Comparison of ENCODE assay signal across 12 cellular contexts in the genomic region with DNA sequence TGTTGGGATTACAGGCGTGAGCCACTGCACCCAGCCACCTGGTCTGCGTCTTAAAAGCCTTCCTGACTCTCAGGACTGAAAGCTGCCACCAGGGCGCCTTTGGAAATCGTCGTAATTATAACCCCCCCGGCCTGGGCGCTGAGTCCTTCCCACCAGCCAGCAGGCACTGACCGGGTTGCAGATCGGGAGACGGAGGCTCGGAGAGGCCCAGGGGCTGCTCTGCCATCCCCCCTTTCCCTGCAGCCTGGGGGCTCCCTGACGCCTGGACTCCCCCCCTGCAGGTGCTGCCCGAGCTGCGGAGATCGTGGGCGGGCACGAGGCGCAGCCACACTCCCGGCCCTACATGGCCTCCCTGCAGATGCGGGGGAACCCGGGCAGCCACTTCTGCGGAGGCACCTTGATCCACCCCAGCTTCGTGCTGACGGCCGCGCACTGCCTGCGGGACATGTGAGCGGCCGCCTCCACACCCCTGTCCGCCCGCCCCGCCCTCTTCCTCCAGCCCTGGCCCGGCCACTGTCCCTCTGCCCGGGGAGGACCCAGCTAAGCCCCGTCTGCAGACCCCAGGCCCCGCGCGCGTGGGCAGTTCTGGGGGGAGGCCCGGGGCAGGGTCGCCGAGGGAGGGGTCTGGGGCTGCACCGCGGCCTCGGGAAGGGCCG. TPM values are rescaled to one million over a fixed set of nuclear protein-coding genes. Genes with fewer than 3 reads are reported as not detected.
DNase-seq lines count a peak whose midpoint lies in the region; ATAC-seq, FAIRE-seq and TF ChIP-seq lines count a peak whose summit lies in the region.
"Had no signal": no experiment of that assay in that cellular context is flagged by ENCODE, and none has a peak within 500 bp of the region (broad histone marks: within the 10 kb centered on the region; RNA-seq: fewer than 3 reads in every experiment).

No MANE protein-coding gene starts in this region.

- no peaks in the 10 kb centered on the region for H3K9me3 ChIP-seq in pancreas
- no peaks in the 10 kb centered on the region for H3K9me3 ChIP-seq in CD4-positive, alpha-beta memory T cell (ENCODE audit: control insufficient read depth in 1 of 2, low read length in 2 of 2)

- POLR2A ChIA-PET in CD4-positive, alpha-beta memory T cell (lab: Charles Lee; ENCODE audit: partially characterized antibody), result no interaction called here

- H3K27ac ChIP-seq in pancreas, result no peak overlapping the region
- H3K27ac ChIP-seq in CD4-positive, alpha-beta memory T cell (ENCODE audit: low read depth, low read length), result no peak overlapping the region

- DNase-seq in Daoy (ENCODE audit: low read depth), result peak; percentile 44
- peak; percentile 13 for DNase-seq in NCI-H2227 treated with DMSO at 0.1 percent for 48 hours (lab: John Stamatoyannopoulos, UW)
- DNase-seq in pancreas, result no peak
- no peak for DNase-seq in SKM-1 (lab: John Stamatoyannopoulos, UW; ENCODE audit: unreplicated experiment)
- DNase-seq in CD4-positive, alpha-beta memory T cell, result no peak
- DNase-seq in stimulated activated naive CD8-positive, alpha-beta T cell treated with anti-CD3 and anti-CD28 coated beads, Interleukin-15, amount 100 ng/mL, for 72 hours, result no peak
- no peak for DNase-seq in SIG-M5 (lab: John Stamatoyannopoulos, UW)
- DNase-seq: activated CD4-positive, alpha-beta T cell treated with anti-CD3 and anti-CD28 coated beads, Interleukin-2, amount 50 U/mL, for 4 hours; NCI-H510A had no signal

- CTCF ChIA-PET in CD4-positive, alpha-beta memory T cell (lab: Charles Lee; ENCODE audit: partially characterized antibody), result interaction anchor here (1.0 kb wide), 1 partner anchor 73 kb away, joined by 3 read pairs; no protein-coding TSS in a partner anchor

- peaks cover 0 to 8% (median 7%) of the 10 kb centered on the region in 3 donors for H3K4me1 ChIP-seq in pancreas
- peaks cover 3% of the 10 kb centered on the region for H3K4me1 ChIP-seq in CD4-positive, alpha-beta memory T cell (ENCODE audit: insufficient read depth, low read length)

- H3K4me1 Mint-ChIP-seq in CD4-positive, alpha-beta memory T cell, result peaks cover 0 to 10% (median 6%) of the 10 kb centered on the region in 4 donors
- H3K4me1 Mint-ChIP-seq in stimulated activated naive CD8-positive, alpha-beta T cell treated with anti-CD3 and anti-CD28 coated beads, Interleukin-15, amount 100 ng/mL, for 72 hours, result peaks cover 10% of the 10 kb centered on the region

- H3K27me3 Mint-ChIP-seq in CD4-positive, alpha-beta memory T cell, result peaks cover 15 to 24% of the 10 kb centered on the region in 2 donors
- peaks cover 58% of the 10 kb centered on the region for H3K27me3 Mint-ChIP-seq in stimulated activated naive CD8-positive, alpha-beta T cell treated with anti-CD3 and anti-CD28 coated beads, Interleukin-15, amount 100 ng/mL, for 72 hours

- intact Hi-C loops in pancreas (cut with DNase I), result no loop called here
- intact Hi-C loops in CD4-positive, alpha-beta memory T cell (cut with micrococcal nuclease), result no loop called here

- WGBS in pancreas, 2 donors, result 3 to 4% methylated on average over 37 to 46 of the region's 46 CpGs

- H3K36me3 Mint-ChIP-seq in CD4-positive, alpha-beta memory T cell, result no peaks in the 10 kb centered on the region

- H3K27me3 ChIP-seq in pancreas, result no peaks in the 10 kb centered on the region
- peaks cover 4% of the 10 kb centered on the region for H3K27me3 ChIP-seq in CD4-positive, alpha-beta memory T cell (ENCODE audit: insufficient read depth, low read length)

- no peaks in the 10 kb centered on the region for H3K36me3 ChIP-seq in pancreas
- H3K36me3 ChIP-seq in CD4-positive, alpha-beta memory T cell (ENCODE audit: insufficient read depth, low read length), result no peaks in the 10 kb centered on the region

- no peak overlapping the region for H3K4me3 Mint-ChIP-seq in CD4-positive, alpha-beta memory T cell
- no peak overlapping the region for H3K4me3 Mint-ChIP-seq in stimulated activated naive CD8-positive, alpha-beta T cell treated with anti-CD3 and anti-CD28 coated beads, Interleukin-15, amount 100 ng/mL, for 72 hours

- H3K27ac Mint-ChIP-seq in CD4-positive, alpha-beta memory T cell, result no peak overlapping the region
- peak overlapping the region in 1 of 2 donors; percentile 60 for H3K27ac Mint-ChIP-seq in stimulated activated naive CD8-positive, alpha-beta T cell treated with anti-CD3 and anti-CD28 coated beads, Interleukin-15, amount 100 ng/mL, for 72 hours

- no peak for TF ChIP-seq CTCF in pancreas (IDR thresholded peaks at IDR 0.05)

- ATAC-seq in esophagus mucosa, result peak; percentile 21
- ATAC-seq in pancreas, result peak; percentile 65 to 84 (median 74)
- ATAC-seq in stimulated activated naive CD8-positive, alpha-beta T cell treated with anti-CD3 and anti-CD28 coated beads, Interleukin-15, amount 100 ng/mL, for 72 hours, result no peak

- FAIRE-seq in pancreas (lab: Jason Lieb, UNC), result no peak
- FAIRE-seq: colon had no signal

- H3K4me3 ChIP-seq in pancreas, result peak overlapping the region in 1 of 4 donors; percentile 33
- no peak overlapping the region for H3K4me3 ChIP-seq in CD4-positive, alpha-beta memory T cell (ENCODE audit: low read length in 2 of 2)

- H3K9me3 Mint-ChIP-seq in CD4-positive, alpha-beta memory T cell, result peaks cover 0 to 3% (median 0%) of the 10 kb centered on the region in 8 donors
- H3K9me3 Mint-ChIP-seq in stimulated activated naive CD8-positive, alpha-beta T cell treated with anti-CD3 and anti-CD28 coated beads, Interleukin-15, amount 100 ng/mL, for 72 hours, result no peaks in the 10 kb centered on the region

RNA-seq across cellular contexts. Expression of a gene that starts 2.5 kb away (rescaled TPM):
- total RNA-seq in Daoy (2014; rRNA removed; shearing (Covaris generic)), result not detected in 2 replicates
- total RNA-seq in esophagus mucosa, result not detected
- under 1 TPM in 1 of 6 donors, not detected in 5; 0.24 TPM for total RNA-seq in pancreas
- under 1 TPM in 1 of 2 donors, not detected in 1; 0.14 TPM for polyA plus RNA-seq in pancreas
- not detected for total RNA-seq in CD4-positive, alpha-beta memory T cell
- not detected for polyA plus RNA-seq in CD4-positive, alpha-beta memory T cell

RNA-seq across cellular contexts. Expression of a gene that starts 8.8 kb away (rescaled TPM):
- not detected in 2 replicates for total RNA-seq in Daoy (2014; rRNA removed; shearing (Covaris generic))
- total RNA-seq in esophagus mucosa, result not detected
- total RNA-seq in pancreas, result under 1 TPM in 2 of 6 donors, not detected in 4; 0.16 to 0.35 TPM
- under 1 TPM; 0.19 to 0.57 TPM for polyA plus RNA-seq in pancreas
- not detected for total RNA-seq in CD4-positive, alpha-beta memory T cell
- not detected for polyA plus RNA-seq in CD4-positive, alpha-beta memory T cell

RNA-seq across cellular contexts. Expression of a gene that starts 15.7 kb away (rescaled TPM):
- total RNA-seq in Daoy (2014; rRNA removed; shearing (Covaris generic)), result not detected in 2 replicates
- total RNA-seq in esophagus mucosa (not detected), pancreas (not detected)
- under 1 TPM in 1 of 2 donors, not detected in 1; 0.35 TPM for polyA plus RNA-seq in pancreas
- not detected for total RNA-seq in CD4-positive, alpha-beta memory T cell
- polyA plus RNA-seq in CD4-positive, alpha-beta memory T cell, result not detected

RNA-seq across cellular contexts. Expression of a gene that starts 16.2 kb away (rescaled TPM):
- total RNA-seq in Daoy (2014; rRNA removed; shearing (Covaris generic)), result 5.7 and 18.2 TPM in 2 replicates
- total RNA-seq in esophagus mucosa (21.5 TPM), pancreas (10 to 100 TPM in 2 of 6 donors, 1 to 10 TPM in 4; 2.5 to 48.8 (median 7.3) TPM)
- 10 to 100 TPM; 27.8 to 48.1 TPM for polyA plus RNA-seq in pancreas
- total RNA-seq in CD4-positive, alpha-beta memory T cell, result 1 to 10 TPM in 1 of 2 experiments, under 1 TPM in 1; 0.91 to 1.1 TPM
- 1 to 10 TPM in 1 of 2 donors, not detected in 1; 4.8 TPM for polyA plus RNA-seq in CD4-positive, alpha-beta memory T cell

RNA-seq across cellular contexts. Expression of a gene that starts 21.6 kb away (rescaled TPM):
- total RNA-seq in Daoy (2014; rRNA removed; shearing (Covaris generic)), result 0.11 and 1.2 TPM in 2 replicates
- total RNA-seq in esophagus mucosa (not detected), pancreas (under 1 TPM in 1 of 6 donors, not detected in 5; 0.38 TPM)
- polyA plus RNA-seq in pancreas, result under 1 TPM in 1 of 2 donors, not detected in 1; 0.05 TPM
- not detected for total RNA-seq in CD4-positive, alpha-beta memory T cell
- polyA plus RNA-seq in CD4-positive, alpha-beta memory T cell, result not detected
- total RNA-seq: mesenteric fat pad had no signal

Comparison
In these comparisons a context has a peak if more than half of its experiments do, and no peak if none do; other contexts are left out.
1. DNase-seq: peak in Daoy (single experiment) and NCI-H2227 treated with DMSO at 0.1 percent for 48 hours (single experiment); none in pancreas (0 of 6), SKM-1 (single experiment), CD4-positive, alpha-beta memory T cell (0 of 5), stimulated activated naive CD8-positive, alpha-beta T cell treated with anti-CD3 and anti-CD28 coated beads, Interleukin-15, amount 100 ng/mL, for 72 hours (0 of 2) and SIG-M5 (single experiment).